19 cellular contexts compared by ENCODE assay signal in genomic region chr5:131150408-131150807, GRCh38. TPM values are rescaled to one million over a fixed set of nuclear protein-coding genes. Genes with fewer than 3 reads are reported as not detected.
DNase-seq lines count a peak whose midpoint lies in the region; ATAC-seq, FAIRE-seq and TF ChIP-seq lines count a peak whose summit lies in the region.
"Had no signal": no experiment of that assay in that cellular context is flagged by ENCODE, and none has a peak within 500 bp of the region (broad histone marks: within the 10 kb centered on the region; RNA-seq: fewer than 3 reads in every experiment).

No MANE protein-coding gene starts in this region.

- H3K4me3 ChIP-seq in HepG2 (replicated peaks in 1 of 3; ENCODE audit: insufficient read depth in 1 of 3, low read depth in 2 of 3, low read length in 3 of 3) (no peak overlapping the region), right lobe of liver (no peak overlapping the region)
- H3K4me3 ChIP-seq: A549, HAP-1 had no signal

- intact Hi-C loops in HepG2 (cut with micrococcal nuclease; ENCODE audit: unreplicated experiment) (no loop called here), right lobe of liver (cut with DNase I) (no loop called here)

- H3K27ac ChIP-seq in HepG2 (ENCODE audit: extremely low read length, insufficient read depth, low read length) (no peak overlapping the region), right lobe of liver (no peak overlapping the region)
- H3K27ac ChIP-seq: 22Rv1, A549, C4-2B, HL-60 had no signal

- 0 out of 2 replicates have a peak, but pooled peaks cover 6% of the 10 kb centered on the region for H3K4me1 ChIP-seq in HepG2 (ENCODE audit: insufficient read depth, low read length)
- H3K4me1 ChIP-seq in right lobe of liver: no peaks in the 10 kb centered on the region
- H3K4me1 ChIP-seq: A549, Caco-2, HAP-1 had no signal

- no peak overlapping the region for H3K9ac ChIP-seq in HepG2 (ENCODE audit: insufficient read depth, low read depth, low read length)

- no peak overlapping the region for H2AFZ ChIP-seq in HepG2 (ENCODE audit: low read length)

- H3K36me3 ChIP-seq in HepG2 (replicated peaks in 1 of 2; ENCODE audit: control insufficient read depth in 1 of 2, insufficient read depth in 2 of 2, low read length in 2 of 2): no peaks in the 10 kb centered on the region
- no peaks in the 10 kb centered on the region for H3K36me3 ChIP-seq in right lobe of liver
- H3K36me3 ChIP-seq: HAP-1 had no signal

- H3K4me2 ChIP-seq in HepG2 (ENCODE audit: low read depth, low read length): no peak overlapping the region
- H3K4me2 ChIP-seq: A549 had no signal

- no peak for TF ChIP-seq CTCF in HepG2 (CRISPR knock-in tag; IDR thresholded peaks at IDR 0.05)
- TF ChIP-seq CTCF in right lobe of liver (IDR thresholded peaks at IDR 0.05): no peak

- ATAC-seq in HepG2 (peak; percentile 26), right lobe of liver (no peak), HG03025 (IDR thresholded peaks at IDR 0.05; ENCODE audit: low FRiP score, unreplicated experiment) (no peak)
- ATAC-seq: A549 had no signal

- POLR2A ChIA-PET in HepG2 (lab: Yijun Ruan, JAX): no interaction called here

- no peaks in the 10 kb centered on the region for H3K79me2 ChIP-seq in HepG2 (ENCODE audit: insufficient read depth, low read length)

- 72% methylated on average over 7 of the region's 7 CpGs for WGBS in HepG2 (ENCODE audit: low lambda C conversion rate)
- 90% methylated on average over 6 of the region's 7 CpGs for WGBS in right lobe of liver (ENCODE audit: insufficient coverage, low coverage, low lambda C conversion rate, missing lambda C conversion rate)

- H3K9me3 ChIP-seq in HepG2 (ENCODE audit: low read length) (no peaks in the 10 kb centered on the region), right lobe of liver (no peaks in the 10 kb centered on the region)
- H3K9me3 ChIP-seq: A549, Caco-2, HAP-1 had no signal

- H4K20me1 ChIP-seq in HepG2 (ENCODE audit: insufficient read depth, low read length): no peaks in the 10 kb centered on the region

- CTCF ChIA-PET in HepG2 (lab: Yijun Ruan, JAX; ENCODE audit: low intra/inter-chr PET ratio, low total read pairs): no interaction called here

- TF ChIP-seq POLR2A in HepG2 (IDR thresholded peaks at IDR 0.05; ENCODE audit: insufficient read depth in 1 of 2, low read depth in 2 of 2, low read length in 2 of 2) (no peak), right lobe of liver (IDR thresholded peaks at IDR 0.05) (no peak)

- no peak for FAIRE-seq in HepG2 (lab: Jason Lieb, UNC)
- FAIRE-seq: A549, D721Med, G401.6, GM12891, GM19239 had no signal

- TF ChIP-seq EP300 in HepG2 (IDR thresholded peaks at IDR 0.05; ENCODE audit: low read depth in 2 of 2, low read length in 2 of 2): no peak
- TF ChIP-seq EP300 in HepG2 (CRISPR knock-in tag; IDR thresholded peaks at IDR 0.05; ENCODE audit: borderline replicate concordance): no peak

- DNase-seq in NCI-H1436 (lab: John Stamatoyannopoulos, UW) (peak; percentile 42), NCI-H1436 treated with DMSO at 0.1 percent for 48 hours (lab: John Stamatoyannopoulos, UW) (no peak), HepG2 (ENCODE audit: low spot score) (no peak), right lobe of liver (no peak), NCI-H69 (lab: John Stamatoyannopoulos, UW) (peak; percentile 39), T-helper 1 cell (no peak)
- DNase-seq: AML-193; Caco-2; CD4-positive, alpha-beta T cell had no signal

- TF ChIP-seq RAD21 in HepG2 (CRISPR knock-in tag; IDR thresholded peaks at IDR 0.05): no peak

- no TSS peak for BruUV-seq in HepG2 (replicated peaks; lab: Mats Ljungman, UMichigan)

- H3K27me3 ChIP-seq in HepG2 (ENCODE audit: control insufficient read depth in 1 of 2, insufficient read depth in 2 of 2, low read length in 2 of 2) (no peaks in the 10 kb centered on the region), right lobe of liver (no peaks in the 10 kb centered on the region)

- in situ Hi-C loops in HepG2 (cut with HindIII; ENCODE audit: extremely low pct_ligation_motif_present, low pct_unique_long_range_greater_than_20kb): no loop called here

TF ChIP-seq in HepG2, 621 proteins besides CTCF, POLR2A, EP300 and RAD21 (continues in another document):
- TF ChIP-seq PHF21A (CRISPR knock-in tag; IDR thresholded peaks at IDR 0.05): no peak
- TF ChIP-seq, protein P1, sequence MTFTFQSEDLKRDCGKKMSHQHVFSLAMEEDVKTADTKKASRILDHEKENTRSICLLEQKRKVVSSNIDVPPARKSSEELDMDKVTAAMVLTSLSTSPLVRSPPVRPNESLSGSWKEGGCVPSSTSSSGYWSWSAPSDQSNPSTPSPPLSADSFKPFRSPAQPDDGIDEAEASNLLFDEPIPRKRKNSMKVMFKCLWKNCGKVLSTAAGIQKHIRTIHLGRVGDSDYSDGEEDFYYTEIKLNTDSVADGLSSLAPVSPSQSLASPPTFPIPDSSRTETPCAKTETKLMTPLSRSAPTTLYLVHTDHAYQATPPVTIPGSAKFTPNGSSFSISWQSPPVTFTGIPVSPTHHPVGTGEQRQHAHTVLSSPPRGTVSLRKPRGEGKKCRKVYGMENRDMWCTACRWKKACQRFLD (CRISPR knock-in tag; IDR thresholded peaks at IDR 0.05; ENCODE audit: borderline replicate concordance): no peak
- TF ChIP-seq ARNT2 (CRISPR knock-in tag; IDR thresholded peaks at IDR 0.05; ENCODE audit: low read depth): no peak

RNA-seq across cellular contexts. Expression of gene HINT1, which starts 14.6 kb away (rescaled TPM):
- total RNA-seq in HepG2 (2016; rRNA removed; fragmentation: Illumina TruSeq; extraction: Trizol) (428 and 545 TPM in 2 replicates), right lobe of liver (100 to 1,000 TPM; 145 to 246 (median 196) TPM)
- 309 and 320 TPM in 2 replicates for total RNA-seq in HepG2 (2016; cell fraction: cytosol; rRNA removed; fragmentation: Illumina TruSeq; extraction: Trizol; ENCODE audit: low read depth)
- total RNA-seq in HepG2 (2016; cell fraction: insoluble cytoplasmic fraction; rRNA removed; fragmentation: Illumina TruSeq; extraction: Trizol): 423 and 560 TPM in 2 replicates
- total RNA-seq in HepG2 (2016; cell fraction: membrane; rRNA removed; fragmentation: Illumina TruSeq; extraction: Trizol): 458 and 486 TPM in 2 replicates
- total RNA-seq in HepG2 (2016; cell fraction: nucleus; rRNA removed; fragmentation: Illumina TruSeq; extraction: Trizol): 171 and 187 TPM in 2 replicates
- 763 and 997 TPM in 2 replicates for polyA plus RNA-seq in HepG2 (2011; rRNA removed)
- 642 and 695 TPM in 2 replicates for polyA plus RNA-seq in HepG2 (2011; cell fraction: cytosol; rRNA removed)
- 195 and 281 TPM in 2 replicates for polyA plus RNA-seq in HepG2 (2011; cell fraction: nucleus; rRNA removed)
- polyA plus RNA-seq in HepG2 (2012): 655 and 738 TPM in 2 replicates
- 408 and 481 TPM in 2 replicates for polyA plus RNA-seq in HepG2 (2016; cell fraction: cytosol; fragmentation: Illumina TruSeq; extraction: Trizol; ENCODE audit: low read depth)
- polyA plus RNA-seq in HepG2 (2016; cell fraction: insoluble cytoplasmic fraction; fragmentation: Illumina TruSeq; extraction: Trizol; ENCODE audit: low read depth): 558 and 666 TPM in 2 replicates
- polyA plus RNA-seq in HepG2 (2016; cell fraction: membrane; fragmentation: Illumina TruSeq; extraction: Trizol; ENCODE audit: low read depth): 465 and 543 TPM in 2 replicates
- 329 and 371 TPM in 2 replicates for polyA plus RNA-seq in HepG2 (2016; cell fraction: nucleus; fragmentation: Illumina TruSeq; extraction: Trizol; ENCODE audit: insufficient read depth, low read depth)
- polyA minus RNA-seq in HepG2 (2011; rRNA and poly(A)+ RNA removed; ENCODE audit: low replicate concordance): 251 and 278 TPM in 2 replicates
- 130 and 157 TPM in 2 replicates for polyA minus RNA-seq in HepG2 (2011; cell fraction: cytosol; rRNA and poly(A)+ RNA removed)
- polyA minus RNA-seq in HepG2 (2011; cell fraction: nucleus; rRNA and poly(A)+ RNA removed): 121 and 147 TPM in 2 replicates

RNA-seq across cellular contexts. Expression of gene LYRM7, which starts 20.3 kb away (rescaled TPM):
- total RNA-seq in HepG2 (2016; rRNA removed; fragmentation: Illumina TruSeq; extraction: Trizol): 5.5 and 9.4 TPM in 2 replicates
- 0.71 and 0.81 TPM in 2 replicates for total RNA-seq in HepG2 (2016; cell fraction: cytosol; rRNA removed; fragmentation: Illumina TruSeq; extraction: Trizol; ENCODE audit: low read depth)
- 6.9 and 12.8 TPM in 2 replicates for total RNA-seq in HepG2 (2016; cell fraction: insoluble cytoplasmic fraction; rRNA removed; fragmentation: Illumina TruSeq; extraction: Trizol)
- total RNA-seq in HepG2 (2016; cell fraction: membrane; rRNA removed; fragmentation: Illumina TruSeq; extraction: Trizol): 3.0 and 3.8 TPM in 2 replicates
- total RNA-seq in HepG2 (2016; cell fraction: nucleus; rRNA removed; fragmentation: Illumina TruSeq; extraction: Trizol): 3.4 and 5.0 TPM in 2 replicates
- 2.4 and 3.0 TPM in 2 replicates for polyA plus RNA-seq in HepG2 (2011; rRNA removed)
- 0.94 and 2.1 TPM in 2 replicates for polyA plus RNA-seq in HepG2 (2011; cell fraction: cytosol; rRNA removed)
- 0.84 and 1.2 TPM in 2 replicates for polyA plus RNA-seq in HepG2 (2011; cell fraction: nucleus; rRNA removed)
- polyA plus RNA-seq in HepG2 (2012): 4.3 and 5.5 TPM in 2 replicates
- polyA plus RNA-seq in HepG2 (2016; cell fraction: cytosol; fragmentation: Illumina TruSeq; extraction: Trizol; ENCODE audit: low read depth): 1.6 and 3.5 TPM in 2 replicates
- 13.4 and 14.4 TPM in 2 replicates for polyA plus RNA-seq in HepG2 (2016; cell fraction: insoluble cytoplasmic fraction; fragmentation: Illumina TruSeq; extraction: Trizol; ENCODE audit: low read depth)
- 4.2 and 5.5 TPM in 2 replicates for polyA plus RNA-seq in HepG2 (2016; cell fraction: membrane; fragmentation: Illumina TruSeq; extraction: Trizol; ENCODE audit: low read depth)
- 6.2 and 7.6 TPM in 2 replicates for polyA plus RNA-seq in HepG2 (2016; cell fraction: nucleus; fragmentation: Illumina TruSeq; extraction: Trizol; ENCODE audit: insufficient read depth, low read depth)
- 0.54 and 1.4 TPM in 2 replicates for polyA minus RNA-seq in HepG2 (2011; rRNA and poly(A)+ RNA removed; ENCODE audit: low replicate concordance)
- polyA minus RNA-seq in HepG2 (2011; cell fraction: cytosol; rRNA and poly(A)+ RNA removed): 2.6 and 3.2 TPM in 2 replicates
- 2.6 and 2.7 TPM in 2 replicates for polyA minus RNA-seq in HepG2 (2011; cell fraction: nucleus; rRNA and poly(A)+ RNA removed)
- 1 to 10 TPM; 4.4 to 9.5 (median 5.6) TPM for total RNA-seq in right lobe of liver

Comparison
In these comparisons a context has a peak if more than half of its experiments do, and no peak if none do; other contexts are left out.
1. DNase-seq: peak in NCI-H1436 (single experiment) and NCI-H69 (single experiment); none in NCI-H1436 treated with DMSO at 0.1 percent for 48 hours (single experiment), HepG2 (single experiment), right lobe of liver (0 of 3) and T-helper 1 cell (0 of 5).